ENCODE assay signal across 21 cellular contexts in the genomic region with DNA sequence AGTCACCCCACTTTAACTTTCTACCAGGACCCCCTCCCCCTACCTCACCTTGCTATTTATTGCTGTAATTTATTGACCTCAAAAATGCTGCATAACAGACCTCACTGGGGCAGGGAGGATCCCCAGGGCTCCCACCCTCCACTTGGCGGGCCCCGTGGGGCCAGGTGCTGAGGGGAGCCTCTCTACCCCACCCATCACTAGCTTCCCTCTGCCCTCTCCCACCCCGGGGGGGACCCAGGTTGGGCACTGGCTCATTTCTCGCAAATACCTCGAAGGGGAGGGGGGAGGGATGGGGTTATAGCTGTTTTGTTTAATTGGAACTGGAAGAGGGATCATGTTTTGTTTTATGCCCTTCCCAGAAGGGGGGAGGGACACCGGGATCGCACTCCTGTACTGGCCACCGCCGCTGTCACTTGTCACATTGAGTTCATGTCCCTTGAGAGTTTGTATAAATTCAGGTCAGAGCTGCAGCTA. TPM values are rescaled to one million over a fixed set of nuclear protein-coding genes. Genes with fewer than 3 reads are reported as not detected.
DNase-seq lines count a peak whose midpoint lies in the region; ATAC-seq and TF ChIP-seq lines count a peak whose summit lies in the region.
"Had no signal": no experiment of that assay in that cellular context is flagged by ENCODE, and none has a peak within 500 bp of the region (broad histone marks: within the 10 kb centered on the region; RNA-seq: fewer than 3 reads in every experiment).

No MANE protein-coding gene starts in this region.

- H3K27me3 ChIP-seq in prostate gland (replicated peaks; ENCODE audit: insufficient read depth) (no peaks in the 10 kb centered on the region), neuronal stem cell (ENCODE audit: control insufficient read depth in 3 of 3, insufficient read depth in 3 of 3, low read depth in 1 of 3, low read length in 3 of 3) (no peaks in the 10 kb centered on the region)
- H3K27me3 ChIP-seq: hepatocyte had no signal

- TF ChIP-seq CTCF in prostate gland (IDR thresholded peaks at IDR 0.05), result no peak

- H2AFZ ChIP-seq in neuronal stem cell (ENCODE audit: low read length), result no peak overlapping the region
- H2AFZ ChIP-seq: hepatocyte had no signal

- no peak overlapping the region for H2BK5ac ChIP-seq in neuronal stem cell (ENCODE audit: low read length)

- H3K27ac Mint-ChIP-seq in stimulated activated naive CD8-positive, alpha-beta T cell treated with anti-CD3 and anti-CD28 coated beads, Interleukin-15, amount 100 ng/mL, for 72 hours, result no peak overlapping the region
- H3K27ac Mint-ChIP-seq in activated T-helper 1 cell treated with anti-CD3 and anti-CD28 coated beads, Interleukin-12 subunit alpha, Interleukin-12 subunit beta, Interleukin-2, Interleukin-4 antibody, amounts not matched to agents 30 ng/mL and 10 ng/mL and 1 ng/mL, durations not matched to agents 14 hours and 24 hours and 36 hours, result no peak overlapping the region
- H3K27ac Mint-ChIP-seq: CD4-positive, alpha-beta T cell; dendritic cell treated with granulocyte-macrophage colony-stimulating factor and Interleukin-4, amounts not matched to agents 40 ng/mL and 50 ng/mL, for 4 days; naive thymus-derived CD8-positive, alpha-beta T cell had no signal

- no peaks in the 10 kb centered on the region for H3K9me3 Mint-ChIP-seq in stimulated activated naive CD8-positive, alpha-beta T cell treated with anti-CD3 and anti-CD28 coated beads, Interleukin-15, amount 100 ng/mL, for 72 hours
- no peaks in the 10 kb centered on the region for H3K9me3 Mint-ChIP-seq in activated T-helper 1 cell treated with anti-CD3 and anti-CD28 coated beads, Interleukin-12 subunit alpha, Interleukin-12 subunit beta, Interleukin-2, Interleukin-4 antibody, amounts not matched to agents 30 ng/mL and 10 ng/mL and 1 ng/mL, durations not matched to agents 14 hours and 24 hours and 36 hours
- H3K9me3 Mint-ChIP-seq: CD4-positive, alpha-beta T cell; dendritic cell treated with granulocyte-macrophage colony-stimulating factor and Interleukin-4, amounts not matched to agents 40 ng/mL and 50 ng/mL, for 4 days; naive thymus-derived CD8-positive, alpha-beta T cell had no signal

- no peak overlapping the region for H4K8ac ChIP-seq in neuronal stem cell (ENCODE audit: low read depth, low read length)

- no peak overlapping the region for H3K14ac ChIP-seq in neuronal stem cell (ENCODE audit: low read length)

- no peak overlapping the region for H3K4ac ChIP-seq in neuronal stem cell (ENCODE audit: low read length)

- H3K4me1 ChIP-seq in prostate gland (replicated peaks), result no peaks in the 10 kb centered on the region
- H3K4me1 ChIP-seq in neuronal stem cell (ENCODE audit: control insufficient read depth in 2 of 2, insufficient read depth in 1 of 2, low read depth in 1 of 2, low read length in 2 of 2), result peaks cover 4 to 6% of the 10 kb centered on the region in 2 donors

- peaks cover 7% of the 10 kb centered on the region for H3K79me1 ChIP-seq in neuronal stem cell (ENCODE audit: low read depth, low read length)

- intact Hi-C loops in prostate gland (cut with DNase I), result no loop called here
- intact Hi-C loops in activated T-helper 1 cell treated with anti-CD3 and anti-CD28 coated beads, Interleukin-12 subunit alpha, Interleukin-12 subunit beta, Interleukin-2, Interleukin-4 antibody, amounts not matched to agents 30 ng/mL and 10 ng/mL and 1 ng/mL, durations not matched to agents 14 hours and 24 hours and 36 hours (cut with micrococcal nuclease), result no loop called here

- WGBS in prostate gland, result 24% methylated on average over 9 of the region's 9 CpGs
- no CpG with 5 or more reads among the region's 9 CpGs for WGBS in neuronal stem cell (ENCODE audit: extremely low coverage in 2 of 2, insufficient read length in 2 of 2, insufficient replicate concordance in 1 of 2), 2 donors

- H3K9ac ChIP-seq in neuronal stem cell (ENCODE audit: low read depth, low read length, poor library complexity), result no peak overlapping the region

- no peak overlapping the region for H2AK5ac ChIP-seq in neuronal stem cell (ENCODE audit: low read depth, low read length)

- no peak overlapping the region for H3K4me2 ChIP-seq in neuronal stem cell (ENCODE audit: insufficient read depth, low read length, poor library complexity, severe bottlenecking)
- H3K4me2 ChIP-seq: hepatocyte had no signal

- no peak overlapping the region for H2BK15ac ChIP-seq in neuronal stem cell (ENCODE audit: low read length)

- no peak overlapping the region for H3K18ac ChIP-seq in neuronal stem cell (ENCODE audit: low read length)

- DNase-seq in stimulated activated naive CD8-positive, alpha-beta T cell treated with anti-CD3 and anti-CD28 coated beads, Interleukin-15, amount 100 ng/mL, for 72 hours, result no peak
- DNase-seq in stimulated activated naive CD8-positive, alpha-beta T cell treated with anti-CD3 and anti-CD28 coated beads, Interleukin-15, Interleukin-2, amounts not matched to agents 100 U/mL and 50 U/mL, for 24 hours, result no peak
- DNase-seq in islet precursor cell (peak; percentile 38), prostate gland (ENCODE audit: low spot score) (peak; percentile 2), neuronal stem cell (ENCODE audit: low spot score) (no peak)
- no peak for DNase-seq in activated T-helper 1 cell treated with anti-CD3 and anti-CD28 coated beads, Interleukin-12 subunit alpha, Interleukin-12 subunit beta, Interleukin-2, Interleukin-4 antibody, amounts not matched to agents 30 ng/mL and 10 ng/mL and 1 ng/mL, durations not matched to agents 14 hours and 24 hours and 36 hours (ENCODE audit: low spot score)
- DNase-seq: activated CD4-positive, CD25-positive, alpha-beta regulatory T cell; DMS153; GF-D8; mesenchymal stem cell; naive thymus-derived CD8-positive, alpha-beta T cell; NCI-H2107; NCI-H526; RPMI8226; stimulated activated CD4-positive, alpha-beta T cell treated with anti-CD3 and anti-CD28 coated beads, Interleukin-4, amount 100 ng/mL, for 4 hours; T-helper 9 cell had no signal

- no peak overlapping the region for H2BK12ac ChIP-seq in neuronal stem cell (ENCODE audit: low read length)

- ATAC-seq in stimulated activated naive CD8-positive, alpha-beta T cell treated with anti-CD3 and anti-CD28 coated beads, Interleukin-15, amount 100 ng/mL, for 72 hours, result peak; percentile 31
- no peak for ATAC-seq in stimulated activated naive CD8-positive, alpha-beta T cell treated with anti-CD3 and anti-CD28 coated beads, Interleukin-15, Interleukin-2, amounts not matched to agents 100 U/mL and 50 U/mL, for 24 hours
- no peak for ATAC-seq in SK-N-SH treated with all-trans-retinoic acid at 6 μM for 48 hours
- ATAC-seq: HepG2; naive thymus-derived CD8-positive, alpha-beta T cell had no signal

- no peak for TF ChIP-seq POLR2A in prostate gland (IDR thresholded peaks at IDR 0.05)

- H3K36me3 Mint-ChIP-seq in activated T-helper 1 cell treated with anti-CD3 and anti-CD28 coated beads, Interleukin-12 subunit alpha, Interleukin-12 subunit beta, Interleukin-2, Interleukin-4 antibody, amounts not matched to agents 30 ng/mL and 10 ng/mL and 1 ng/mL, durations not matched to agents 14 hours and 24 hours and 36 hours (ENCODE audit: low read depth), result no peaks in the 10 kb centered on the region

- no peak overlapping the region for H3K4me3 Mint-ChIP-seq in stimulated activated naive CD8-positive, alpha-beta T cell treated with anti-CD3 and anti-CD28 coated beads, Interleukin-15, amount 100 ng/mL, for 72 hours
- no peak overlapping the region for H3K4me3 Mint-ChIP-seq in activated T-helper 1 cell treated with anti-CD3 and anti-CD28 coated beads, Interleukin-12 subunit alpha, Interleukin-12 subunit beta, Interleukin-2, Interleukin-4 antibody, amounts not matched to agents 30 ng/mL and 10 ng/mL and 1 ng/mL, durations not matched to agents 14 hours and 24 hours and 36 hours
- H3K4me3 Mint-ChIP-seq: CD4-positive, alpha-beta T cell; dendritic cell treated with granulocyte-macrophage colony-stimulating factor and Interleukin-4, amounts not matched to agents 40 ng/mL and 50 ng/mL, for 4 days had no signal

- H3K27ac ChIP-seq in prostate gland (no peak overlapping the region), neuronal stem cell (replicated peaks; ENCODE audit: low read length) (no peak overlapping the region)
- H3K27ac ChIP-seq: hepatocyte had no signal

- H3K27me3 Mint-ChIP-seq in stimulated activated naive CD8-positive, alpha-beta T cell treated with anti-CD3 and anti-CD28 coated beads, Interleukin-15, amount 100 ng/mL, for 72 hours, result no peaks in the 10 kb centered on the region
- H3K27me3 Mint-ChIP-seq in activated T-helper 1 cell treated with anti-CD3 and anti-CD28 coated beads, Interleukin-12 subunit alpha, Interleukin-12 subunit beta, Interleukin-2, Interleukin-4 antibody, amounts not matched to agents 30 ng/mL and 10 ng/mL and 1 ng/mL, durations not matched to agents 14 hours and 24 hours and 36 hours (ENCODE audit: insufficient read depth), result peaks cover 2% of the 10 kb centered on the region
- H3K27me3 Mint-ChIP-seq: CD4-positive, alpha-beta T cell; dendritic cell treated with granulocyte-macrophage colony-stimulating factor and Interleukin-4, amounts not matched to agents 40 ng/mL and 50 ng/mL, for 4 days; naive thymus-derived CD8-positive, alpha-beta T cell had no signal

- H3K4me3 ChIP-seq in prostate gland (no peak overlapping the region), neuronal stem cell (ENCODE audit: low read length in 2 of 2) (no peak overlapping the region)
- H3K4me3 ChIP-seq: hepatocyte had no signal

- H3K9me3 ChIP-seq in prostate gland (no peaks in the 10 kb centered on the region), neuronal stem cell (replicated peaks in 1 of 2; ENCODE audit: control insufficient read depth in 2 of 2, insufficient read depth in 1 of 2, low read depth in 1 of 2, low read length in 2 of 2) (peaks cover 0 to 3% of the 10 kb centered on the region in 2 donors)

- no peaks in the 10 kb centered on the region for H3K36me3 ChIP-seq in prostate gland
- H3K36me3 ChIP-seq in neuronal stem cell (replicated peaks in 1 of 2; ENCODE audit: control insufficient read depth in 2 of 2, insufficient read depth in 2 of 2, low read length in 2 of 2), result peaks cover 16 to 51% of the 10 kb centered on the region in 2 donors

- no peaks in the 10 kb centered on the region for H3K4me1 Mint-ChIP-seq in stimulated activated naive CD8-positive, alpha-beta T cell treated with anti-CD3 and anti-CD28 coated beads, Interleukin-15, amount 100 ng/mL, for 72 hours
- no peaks in the 10 kb centered on the region for H3K4me1 Mint-ChIP-seq in activated T-helper 1 cell treated with anti-CD3 and anti-CD28 coated beads, Interleukin-12 subunit alpha, Interleukin-12 subunit beta, Interleukin-2, Interleukin-4 antibody, amounts not matched to agents 30 ng/mL and 10 ng/mL and 1 ng/mL, durations not matched to agents 14 hours and 24 hours and 36 hours (ENCODE audit: low read depth)
- H3K4me1 Mint-ChIP-seq: naive thymus-derived CD8-positive, alpha-beta T cell had no signal

- H4K91ac ChIP-seq in neuronal stem cell (ENCODE audit: low read depth, low read length, poor library complexity), result no peak overlapping the region

- H2BK120ac ChIP-seq in neuronal stem cell (ENCODE audit: low read depth, low read length), result no peak overlapping the region

- H3K23ac ChIP-seq in neuronal stem cell (ENCODE audit: low read depth, low read length, poor library complexity), result no peak overlapping the region

RNA-seq across cellular contexts. Expression of gene TMEM191C, which starts 16.3 kb away (rescaled TPM):
- 1 to 10 TPM in 1 of 2 donors, under 1 TPM in 1; 0.55 to 6.0 TPM for total RNA-seq in prostate gland
- polyA plus RNA-seq in neuronal stem cell (2013, experiment 1 of 2), result 0.98 TPM
- polyA plus RNA-seq in neuronal stem cell (2013, experiment 2 of 2), result 1.1 TPM
- 0.59 and 0.67 TPM in 2 replicates for total RNA-seq in activated T-helper 1 cell treated with anti-CD3 and anti-CD28 coated beads, Interleukin-12 subunit alpha, Interleukin-12 subunit beta, Interleukin-2, Interleukin-4 antibody, amounts not matched to agents 30 ng/mL and 10 ng/mL and 1 ng/mL, durations not matched to agents 14 hours and 24 hours and 36 hours

RNA-seq across cellular contexts. Expression of gene HIC2, which starts 33.7 kb away (rescaled TPM):
- 10 to 100 TPM in 1 of 2 donors, 1 to 10 TPM in 1; 2.3 to 16.8 TPM for total RNA-seq in prostate gland
- polyA plus RNA-seq in neuronal stem cell (2013, experiment 1 of 2), result 17.8 TPM
- 18.7 TPM for polyA plus RNA-seq in neuronal stem cell (2013, experiment 2 of 2)
- 5.7 and 6.2 TPM in 2 replicates for total RNA-seq in activated T-helper 1 cell treated with anti-CD3 and anti-CD28 coated beads, Interleukin-12 subunit alpha, Interleukin-12 subunit beta, Interleukin-2, Interleukin-4 antibody, amounts not matched to agents 30 ng/mL and 10 ng/mL and 1 ng/mL, durations not matched to agents 14 hours and 24 hours and 36 hours

Comparison
In these comparisons a context has a peak if more than half of its experiments do, and no peak if none do; other contexts are left out.
1. DNase-seq: peak in islet precursor cell (single experiment) and prostate gland (single experiment); none in stimulated activated naive CD8-positive, alpha-beta T cell treated with anti-CD3 and anti-CD28 coated beads, Interleukin-15, amount 100 ng/mL, for 72 hours (0 of 2), stimulated activated naive CD8-positive, alpha-beta T cell treated with anti-CD3 and anti-CD28 coated beads, Interleukin-15, Interleukin-2, amounts not matched to agents 100 U/mL and 50 U/mL, for 24 hours (single experiment), neuronal stem cell (single experiment) and activated T-helper 1 cell treated with anti-CD3 and anti-CD28 coated beads, Interleukin-12 subunit alpha, Interleukin-12 subunit beta, Interleukin-2, Interleukin-4 antibody, amounts not matched to agents 30 ng/mL and 10 ng/mL and 1 ng/mL, durations not matched to agents 14 hours and 24 hours and 36 hours (single experiment).